Comparison of ENCODE assay signal across 30 cellular contexts in the genomic region with DNA sequence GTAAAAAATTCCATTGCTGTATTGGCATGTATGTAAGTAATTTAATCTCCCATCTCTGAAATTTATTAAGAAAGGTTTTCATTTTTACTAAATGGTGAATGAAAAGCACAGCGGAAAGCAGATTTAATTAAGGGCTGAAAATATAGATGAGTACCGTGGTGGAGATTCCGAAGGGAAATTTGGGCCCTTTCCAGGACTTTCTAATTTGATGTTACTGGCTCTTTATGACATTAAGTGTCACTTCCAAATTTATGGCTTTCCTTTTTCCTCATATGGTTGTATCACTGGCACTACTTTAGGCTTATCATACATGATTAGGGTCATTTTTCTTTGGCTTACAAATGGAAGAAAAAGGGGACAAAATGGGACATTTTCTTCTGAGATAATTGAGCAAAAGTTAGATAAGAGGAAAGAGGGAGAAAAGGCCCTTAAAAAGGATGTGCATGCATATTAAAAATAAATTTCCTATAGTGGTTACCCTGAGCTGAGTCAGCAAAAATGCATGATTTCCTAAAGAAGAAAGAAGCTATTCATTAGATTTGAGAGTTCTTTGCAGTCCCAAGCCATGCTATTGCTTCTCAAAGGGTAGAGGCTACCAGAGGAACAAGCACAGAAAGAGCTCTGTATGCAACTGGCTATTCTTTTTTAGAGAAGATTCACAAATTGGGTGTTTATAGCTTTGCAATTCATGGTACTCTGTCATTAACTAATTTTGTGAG.
DNase-seq lines count a peak whose midpoint lies in the region; ATAC-seq, FAIRE-seq and TF ChIP-seq lines count a peak whose summit lies in the region.
"Had no signal": no experiment of that assay in that cellular context is flagged by ENCODE, and none has a peak within 500 bp of the region (broad histone marks: within the 10 kb centered on the region; RNA-seq: fewer than 3 reads in every experiment).

No MANE protein-coding gene starts in this region.

- no TSS peak for BruUV-seq in PC-3 (replicated peaks; lab: Mats Ljungman, UMichigan)
- no TSS peak for BruUV-seq in endothelial cell of umbilical vein (replicated peaks; lab: Mats Ljungman, UMichigan)

- ATAC-seq in PC-3 (no peak), GM19035 (IDR thresholded peaks at IDR 0.05; ENCODE audit: unreplicated experiment) (no peak)
- ATAC-seq: activated CD4-positive, alpha-beta T cell treated with anti-CD3 and anti-CD28 coated beads for 36 hours; body of pancreas; esophagus mucosa; natural killer cell treated with Interleukin-12 subunit alpha and Interleukin-12 subunit beta and Interleukin-15 and Interleukin-18, amount 100 ng/mL, for 72 hours had no signal

- H3K4me1 ChIP-seq in PC-3 (ENCODE audit: insufficient read depth, low read length) (peaks cover 38% of the 10 kb centered on the region), endothelial cell of umbilical vein (ENCODE audit: control insufficient read depth, extremely low read depth, insufficient read depth, low read length) (peaks cover 53% of the 10 kb centered on the region)
- H3K4me1 ChIP-seq: Peyer's patch, right atrium auricular region, thyroid gland had no signal

- H3F3A ChIP-seq in PC-3 (ENCODE audit: low read length, unreplicated experiment): peaks cover 9% of the 10 kb centered on the region

- no peak for TF ChIP-seq POLR2A in endothelial cell of umbilical vein (IDR thresholded peaks at IDR 0.05; ENCODE audit: low read depth, low read length)

- CTCF ChIA-PET in PC-3 (lab: Charles Lee) (no interaction called here), endothelial cell of umbilical vein (lab: Charles Lee) (interaction anchor here (0.8 to 2.3 kb wide), 6 partner anchors 12 to 111 kb away, joined by 3 to 10 read pairs (median 4); no protein-coding TSS in a partner anchor)

- no peaks in the 10 kb centered on the region for H3K79me2 ChIP-seq in PC-3 (ENCODE audit: low read length)
- no peaks in the 10 kb centered on the region for H3K79me2 ChIP-seq in endothelial cell of umbilical vein (ENCODE audit: control insufficient read depth, insufficient read depth, low read length)

- dilution Hi-C loops in endothelial cell of umbilical vein (cut with MboI; ENCODE audit: extremely low pct_ligation_motif_present, low sequenced_read_pairs): no loop called here

- H3K27me3 ChIP-seq in PC-3 (ENCODE audit: low read length) (no peaks in the 10 kb centered on the region), endothelial cell of umbilical vein (ENCODE audit: control insufficient read depth in 2 of 2, insufficient read depth in 2 of 2, low read length in 2 of 2) (no peaks in the 10 kb centered on the region)
- H3K27me3 ChIP-seq: body of pancreas, Peyer's patch, right atrium auricular region, SJCRH30, thyroid gland had no signal

- H2AFZ ChIP-seq in PC-3 (ENCODE audit: low read length): 0 out of 2 replicates have a peak overlapping the region, but pooled peaks have one; percentile 5
- H2AFZ ChIP-seq in endothelial cell of umbilical vein (ENCODE audit: low read depth, low read length): no peak overlapping the region

- no peak for TF ChIP-seq CTCF in PC-3 (conservative IDR thresholded peaks at IDR 0.05; ENCODE audit: low read depth, low read length)
- TF ChIP-seq CTCF in endothelial cell of umbilical vein (IDR thresholded peaks at IDR 0.05; ENCODE audit: extremely low read depth in 1 of 2, insufficient read depth in 1 of 2, low read depth in 1 of 2, low read length in 2 of 2): no peak
- TF ChIP-seq CTCF in foreskin fibroblast (IDR thresholded peaks at IDR 0.05; ENCODE audit: low read depth, low read length): no peak

- POLR2A ChIA-PET in PC-3 (lab: Charles Lee; ENCODE audit: unreplicated experiment) (no interaction called here), endothelial cell of umbilical vein (lab: Charles Lee) (no interaction called here)

- H3K9ac ChIP-seq in PC-3 (ENCODE audit: low read length) (no peak overlapping the region), endothelial cell of umbilical vein (replicated peaks; ENCODE audit: extremely low read depth, insufficient read depth, low read length) (peak overlapping the region; percentile 13)

- 0 out of 2 replicates have a peak, but pooled peaks cover 3% of the 10 kb centered on the region for H3K9me2 ChIP-seq in PC-3 (replicated peaks; ENCODE audit: low read length)

- H3K4me2 ChIP-seq in PC-3 (ENCODE audit: low read length) (peak overlapping the region; percentile 72; the same call in 1 of the 2 replicates), endothelial cell of umbilical vein (ENCODE audit: insufficient read depth, low read length) (peak overlapping the region; percentile 55)

- H3K27ac ChIP-seq in PC-3 (ENCODE audit: low read length) (peak overlapping the region; percentile 88), endothelial cell of umbilical vein (ENCODE audit: insufficient read depth, low read depth, low read length) (peak overlapping the region; percentile 100)
- H3K27ac ChIP-seq: 22Rv1, body of pancreas, Peyer's patch, right atrium auricular region, thyroid gland had no signal

- DNase-seq in NCI-H1105 treated with DMSO at 0.1 percent for 48 hours (lab: John Stamatoyannopoulos, UW) (peak; percentile 32), NCI-H1105 (lab: John Stamatoyannopoulos, UW) (no peak), PC-3 (no peak), endothelial cell of umbilical vein (ENCODE audit: low read depth, low spot score) (no peak), superior temporal gyrus (ENCODE audit: extremely low spot score) (peak; percentile 26), foreskin fibroblast (no peak), NCI-H82 treated with DMSO at 0.1 percent for 48 hours (lab: John Stamatoyannopoulos, UW; ENCODE audit: unreplicated experiment) (no peak)
- DNase-seq: activated CD4-positive, alpha-beta T cell treated with anti-CD3 and anti-CD28 coated beads for 36 hours; activated CD8-positive, alpha-beta memory T cell treated with anti-CD3 and anti-CD28 coated beads for 24 hours; activated gamma-delta T cell; activated T-cell treated with anti-CD3 and anti-CD28 coated beads, Interleukin-2, amount 50 U/mL, for 1 hour; body of pancreas; DMS79 treated with DMSO at 0.1 percent for 48 hours; effector CD4-positive, alpha-beta T cell; GOT3; islet precursor cell; Karpas-422; NK-92 treated with Interleukin-12 subunit alpha and Interleukin-12 subunit beta, amount 100 ng/mL, for 24 hours; Peyer's patch; SJCRH30; stimulated activated CD4-positive, alpha-beta T cell treated with anti-CD3 and anti-CD28 coated beads, Interleukin-12 subunit alpha, Interleukin-12 subunit beta, amount 100 ng/mL, for 4 hours; stimulated activated CD4-positive, alpha-beta T cell treated with anti-CD3 and anti-CD28 coated beads, Interleukin-4, amount 100 ng/mL, for 4 hours; stimulated activated naive CD4-positive, alpha-beta T cell; T-helper 2 cell; thyroid gland had no signal

- intact Hi-C loops in PC-3 (cut with micrococcal nuclease): no loop called here
- intact Hi-C loops in endothelial cell of umbilical vein (cut with micrococcal nuclease): loop anchor here (10.0 kb wide), 1 partner anchor 696 kb away; the partner anchor contains the start of gene TP53BP2

- H3K9me3 ChIP-seq in PC-3 (ENCODE audit: low read length) (no peaks in the 10 kb centered on the region), endothelial cell of umbilical vein (replicated peaks; ENCODE audit: control insufficient read depth, insufficient read depth, low read length) (no peaks in the 10 kb centered on the region)
- H3K9me3 ChIP-seq: body of pancreas, Peyer's patch, right atrium auricular region, SJCRH30, thyroid gland had no signal

- H4K20me1 ChIP-seq in PC-3 (ENCODE audit: low read length) (no peaks in the 10 kb centered on the region), endothelial cell of umbilical vein (replicated peaks; ENCODE audit: control insufficient read depth, extremely low read depth, insufficient read depth, low read length) (no peaks in the 10 kb centered on the region)

- no peaks in the 10 kb centered on the region for H3K9me1 ChIP-seq in endothelial cell of umbilical vein (replicated peaks; ENCODE audit: control insufficient read depth, extremely low read depth, insufficient read depth, low read length)

- FAIRE-seq in endothelial cell of umbilical vein (lab: Jason Lieb, UNC): no peak

- H3K4me3 ChIP-seq in PC-3 (ENCODE audit: low read length): no peak overlapping the region
- H3K4me3 ChIP-seq in endothelial cell of umbilical vein (replicated peaks in 1 of 3; ENCODE audit: insufficient read depth in 1 of 3, low read depth in 1 of 3, low read length in 3 of 3): no peak overlapping the region
- H3K4me3 ChIP-seq in foreskin fibroblast (ENCODE audit: low read depth in 1 of 2, low read length in 2 of 2): no peak overlapping the region
- H3K4me3 ChIP-seq: body of pancreas, Peyer's patch, right atrium auricular region, SJCRH30, thyroid gland had no signal

- H3K36me3 ChIP-seq in PC-3 (ENCODE audit: low read depth, low read length) (no peaks in the 10 kb centered on the region), endothelial cell of umbilical vein (ENCODE audit: control insufficient read depth in 2 of 2, extremely low read depth in 1 of 2, insufficient read depth in 2 of 2, low read length in 2 of 2) (no peaks in the 10 kb centered on the region)
- H3K36me3 ChIP-seq: Peyer's patch, right atrium auricular region, SJCRH30, thyroid gland had no signal

TF ChIP-seq in endothelial cell of umbilical vein, 7 proteins besides CTCF, POLR2A, EP300 and RAD21:
- TF ChIP-seq GATA2 (IDR thresholded peaks at IDR 0.05; ENCODE audit: insufficient read depth, insufficient read length, low read depth, low read length): no peak
- no peak for TF ChIP-seq POLR2AphosphoS5 (IDR thresholded peaks at IDR 0.05; ENCODE audit: insufficient read depth, low read depth, low read length)
- no peak for TF ChIP-seq FOS (IDR thresholded peaks at IDR 0.05; ENCODE audit: borderline replicate concordance, insufficient read depth, low read length)
- no peak for TF ChIP-seq EZH2 (IDR thresholded peaks at IDR 0.05; ENCODE audit: borderline replicate concordance, low read depth, low read length, severe bottlenecking)
- TF ChIP-seq MYC (IDR thresholded peaks at IDR 0.05; ENCODE audit: low read depth, low read length): no peak
- TF ChIP-seq, protein P1, sequence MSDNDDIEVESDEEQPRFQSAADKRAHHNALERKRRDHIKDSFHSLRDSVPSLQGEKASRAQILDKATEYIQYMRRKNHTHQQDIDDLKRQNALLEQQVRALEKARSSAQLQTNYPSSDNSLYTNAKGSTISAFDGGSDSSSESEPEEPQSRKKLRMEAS (IDR thresholded peaks at IDR 0.05; ENCODE audit: insufficient read depth, insufficient read length): no peak
- no peak for TF ChIP-seq JUN (IDR thresholded peaks at IDR 0.05; ENCODE audit: borderline replicate concordance, insufficient read depth, insufficient read length, low read depth)

Comparison
In these comparisons a context has a peak if more than half of its experiments do, and no peak if none do; other contexts are left out.
1. DNase-seq: peak in NCI-H1105 treated with DMSO at 0.1 percent for 48 hours (single experiment) and superior temporal gyrus (single experiment); none in NCI-H1105 (single experiment), PC-3 (single experiment), endothelial cell of umbilical vein (single experiment), foreskin fibroblast (0 of 2) and NCI-H82 treated with DMSO at 0.1 percent for 48 hours (single experiment).